In the genomic region with DNA sequence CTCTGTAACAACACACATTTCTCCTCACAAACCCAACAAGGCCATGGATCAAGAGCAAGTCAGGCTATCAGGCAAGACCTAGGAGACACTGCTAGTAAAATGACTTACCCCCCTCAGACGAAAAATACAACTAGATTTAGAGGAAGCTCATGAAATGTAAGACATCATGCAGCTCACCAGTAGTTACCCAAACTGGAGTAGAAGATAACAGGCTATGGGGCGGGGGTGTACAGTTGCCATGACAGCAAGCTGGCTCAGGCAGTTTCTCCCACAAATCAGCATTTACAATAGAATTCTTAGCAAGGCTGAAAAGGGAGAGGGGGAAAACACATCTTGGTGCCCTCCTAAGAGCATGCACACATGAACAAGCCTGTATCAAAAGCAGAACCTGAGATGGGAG, we compare ENCODE assay signal across 9 cellular contexts. TPM values are rescaled to one million over a fixed set of nuclear protein-coding genes. Genes with fewer than 3 reads are reported as not detected.
A peak's percentile ranks its signal among the peaks of the same experiment; 100 is the strongest.
DNase-seq lines count a peak whose midpoint lies in the region; ATAC-seq and TF ChIP-seq lines count a peak whose summit lies in the region.
"Had no signal": no experiment of that assay in that cellular context is flagged by ENCODE, and none has a peak within 500 bp of the region (broad histone marks: within the 10 kb centered on the region; RNA-seq: fewer than 3 reads in every experiment).

No MANE protein-coding gene starts in this region.

- H3K27ac ChIP-seq in mesenchymal stem cell (ENCODE audit: low read length, poor library complexity, severe bottlenecking), result no peak overlapping the region
- H3K27ac ChIP-seq in Peyer's patch, result peak overlapping the region in 2 of 4 donors; percentile 0 to 99

- TF ChIP-seq CTCF in Peyer's patch (IDR thresholded peaks at IDR 0.05), result no peak

- H3K4me3 ChIP-seq in mesenchymal stem cell (ENCODE audit: insufficient read depth in 1 of 2, low read depth in 1 of 2, low read length in 2 of 2), result peak overlapping the region in 1 of 2 experiments; percentile 66
- no peak overlapping the region for H3K4me3 ChIP-seq in Peyer's patch

- H3K4me1 Mint-ChIP-seq in activated naive CD8-positive, alpha-beta T cell treated with anti-CD3 and anti-CD28 coated beads for 36 hours, result peaks cover 62% of the 10 kb centered on the region

- H3K14ac ChIP-seq in mesenchymal stem cell (ENCODE audit: low read length in 2 of 2), result no peak overlapping the region

- H3K27ac Mint-ChIP-seq in activated naive CD8-positive, alpha-beta T cell treated with anti-CD3 and anti-CD28 coated beads for 36 hours, result peak overlapping the region; percentile 60

- H2BK15ac ChIP-seq in mesenchymal stem cell (ENCODE audit: low read depth, poor library complexity, severe bottlenecking), result no peak overlapping the region

- no peak overlapping the region for H2AFZ ChIP-seq in mesenchymal stem cell (ENCODE audit: low read depth, low read length)

- WGBS in mesenchymal stem cell, result 100% methylated on average over 1 of the region's 2 CpGs

- peak overlapping the region; percentile 10 for H3K9ac ChIP-seq in mesenchymal stem cell (ENCODE audit: low read length)

- H3K4me1 ChIP-seq in mesenchymal stem cell (ENCODE audit: control insufficient read depth, insufficient read depth, low read depth, low read length) (peaks cover 18% of the 10 kb centered on the region), Peyer's patch (peaks cover 14 to 64% (median 28%) of the 10 kb centered on the region in 4 donors)

- H3K27me3 ChIP-seq in mesenchymal stem cell (ENCODE audit: control insufficient read depth in 1 of 2, insufficient read depth in 1 of 2, low read length in 2 of 2) (no peaks in the 10 kb centered on the region), Peyer's patch (no peaks in the 10 kb centered on the region)

- H3K18ac ChIP-seq in mesenchymal stem cell (ENCODE audit: low read depth in 1 of 2, low read length in 2 of 2), result no peak overlapping the region

- no peak overlapping the region for H4K8ac ChIP-seq in mesenchymal stem cell (ENCODE audit: low read length)

- H4K91ac ChIP-seq in mesenchymal stem cell (ENCODE audit: low read length), result no peak overlapping the region

- H2BK120ac ChIP-seq in mesenchymal stem cell (ENCODE audit: low read depth, low read length), result no peak overlapping the region

- H2BK12ac ChIP-seq in mesenchymal stem cell (ENCODE audit: low read length in 2 of 2), result no peak overlapping the region

- no peak overlapping the region for H3K23ac ChIP-seq in mesenchymal stem cell (ENCODE audit: low read length in 2 of 2)

- H2BK5ac ChIP-seq in mesenchymal stem cell (ENCODE audit: low read depth, low read length, poor library complexity, severe bottlenecking), result no peak overlapping the region

- TF ChIP-seq POLR2A in Peyer's patch (IDR thresholded peaks at IDR 0.05), result no peak

- no peak overlapping the region for H3K4ac ChIP-seq in mesenchymal stem cell (ENCODE audit: low read depth in 1 of 2, low read length in 2 of 2)

- no peak for ATAC-seq in HG03469 (IDR thresholded peaks at IDR 0.05; ENCODE audit: unreplicated experiment)

- H2AK5ac ChIP-seq in mesenchymal stem cell (ENCODE audit: low read length, severe bottlenecking), result no peak overlapping the region

- H3K9me3 Mint-ChIP-seq in activated naive CD8-positive, alpha-beta T cell treated with anti-CD3 and anti-CD28 coated beads for 36 hours, result no peaks in the 10 kb centered on the region

- peaks cover 64% of the 10 kb centered on the region for H3K36me3 Mint-ChIP-seq in activated naive CD8-positive, alpha-beta T cell treated with anti-CD3 and anti-CD28 coated beads for 36 hours

- H3K9me3 ChIP-seq in mesenchymal stem cell (ENCODE audit: control insufficient read depth, low read length) (no peaks in the 10 kb centered on the region), Peyer's patch (no peaks in the 10 kb centered on the region)

- no peaks in the 10 kb centered on the region for H3K79me1 ChIP-seq in mesenchymal stem cell (replicated peaks; ENCODE audit: low read length, poor library complexity, severe bottlenecking)

- H3K27me3 Mint-ChIP-seq in activated naive CD8-positive, alpha-beta T cell treated with anti-CD3 and anti-CD28 coated beads for 36 hours, result no peaks in the 10 kb centered on the region

- H3K4me3 Mint-ChIP-seq in activated naive CD8-positive, alpha-beta T cell treated with anti-CD3 and anti-CD28 coated beads for 36 hours, result peak overlapping the region; percentile 100

- H3K36me3 ChIP-seq in mesenchymal stem cell (ENCODE audit: control insufficient read depth in 1 of 2, insufficient read depth in 2 of 2, low read depth in 1 of 2, low read length in 2 of 2) (peaks cover 25 to 32% of the 10 kb centered on the region in 2 experiments), Peyer's patch (peaks cover 0 to 27% (median 0%) of the 10 kb centered on the region in 3 donors)

- DNase-seq in stimulated activated CD4-positive, alpha-beta T cell treated with anti-CD3 and anti-CD28 coated beads, Interleukin-4, amount 100 ng/mL, for 1 hour, result peak; percentile 31
- DNase-seq in stimulated activated CD4-positive, alpha-beta T cell treated with anti-CD3 and anti-CD28 coated beads, Interleukin-12 subunit alpha, Interleukin-12 subunit beta, amount 100 ng/mL, for 4 hours, result no peak
- no peak for DNase-seq in activated naive CD8-positive, alpha-beta T cell treated with anti-CD3 and anti-CD28 coated beads for 36 hours
- no peak for DNase-seq in mesenchymal stem cell
- no peak for DNase-seq in hepatic stellate cell (ENCODE audit: low spot score)
- DNase-seq in NCI-H2227 (lab: John Stamatoyannopoulos, UW; ENCODE audit: unreplicated experiment), result no peak
- no peak for DNase-seq in Peyer's patch

- H3K4me2 ChIP-seq in mesenchymal stem cell (ENCODE audit: low read length, poor library complexity, severe bottlenecking), result no peak overlapping the region

RNA-seq across cellular contexts. Expression of a gene that starts 13.9 kb away (rescaled TPM):
- total RNA-seq in activated naive CD8-positive, alpha-beta T cell treated with anti-CD3 and anti-CD28 coated beads for 36 hours, result 100 to 1,000 TPM; 725 to 753 TPM
- 332 TPM for polyA plus RNA-seq in mesenchymal stem cell (2013, experiment 1 of 2)
- polyA plus RNA-seq in mesenchymal stem cell (2013, experiment 2 of 2), result 336 TPM
- total RNA-seq in Peyer's patch, result 100 to 1,000 TPM; 200 to 451 (median 280) TPM

RNA-seq across cellular contexts. Expression of a gene that starts 23.1 kb away (rescaled TPM):
- total RNA-seq in activated naive CD8-positive, alpha-beta T cell treated with anti-CD3 and anti-CD28 coated beads for 36 hours, result under 1 TPM in 1 of 2 experiments, not detected in 1; 0.04 TPM
- polyA plus RNA-seq in mesenchymal stem cell (2013, experiment 1 of 2), result 0.01 TPM
- polyA plus RNA-seq in mesenchymal stem cell (2013, experiment 2 of 2), result 0.01 TPM
- total RNA-seq in Peyer's patch, result under 1 TPM in 1 of 4 donors, not detected in 3; 0.18 TPM

RNA-seq across cellular contexts. Expression of a gene that starts 28.1 kb away (rescaled TPM):
- total RNA-seq in activated naive CD8-positive, alpha-beta T cell treated with anti-CD3 and anti-CD28 coated beads for 36 hours, result not detected
- not detected for polyA plus RNA-seq in mesenchymal stem cell (2013, experiment 1 of 2)
- not detected for polyA plus RNA-seq in mesenchymal stem cell (2013, experiment 2 of 2)
- total RNA-seq in Peyer's patch, result not detected
- total RNA-seq: NCI-H460 had no signal

RNA-seq across cellular contexts. Expression of a gene that starts 42.7 kb away (rescaled TPM):
- total RNA-seq in activated naive CD8-positive, alpha-beta T cell treated with anti-CD3 and anti-CD28 coated beads for 36 hours, result 100 to 1,000 TPM; 247 to 266 TPM
- 174 TPM for polyA plus RNA-seq in mesenchymal stem cell (2013, experiment 1 of 2)
- polyA plus RNA-seq in mesenchymal stem cell (2013, experiment 2 of 2), result 166 TPM
- 100 to 1,000 TPM in 1 of 4 donors, 10 to 100 TPM in 3; 48.9 to 169 (median 71.2) TPM for total RNA-seq in Peyer's patch
